Comparison of ENCODE assay signal across 1 cellular context in the genomic region with DNA sequence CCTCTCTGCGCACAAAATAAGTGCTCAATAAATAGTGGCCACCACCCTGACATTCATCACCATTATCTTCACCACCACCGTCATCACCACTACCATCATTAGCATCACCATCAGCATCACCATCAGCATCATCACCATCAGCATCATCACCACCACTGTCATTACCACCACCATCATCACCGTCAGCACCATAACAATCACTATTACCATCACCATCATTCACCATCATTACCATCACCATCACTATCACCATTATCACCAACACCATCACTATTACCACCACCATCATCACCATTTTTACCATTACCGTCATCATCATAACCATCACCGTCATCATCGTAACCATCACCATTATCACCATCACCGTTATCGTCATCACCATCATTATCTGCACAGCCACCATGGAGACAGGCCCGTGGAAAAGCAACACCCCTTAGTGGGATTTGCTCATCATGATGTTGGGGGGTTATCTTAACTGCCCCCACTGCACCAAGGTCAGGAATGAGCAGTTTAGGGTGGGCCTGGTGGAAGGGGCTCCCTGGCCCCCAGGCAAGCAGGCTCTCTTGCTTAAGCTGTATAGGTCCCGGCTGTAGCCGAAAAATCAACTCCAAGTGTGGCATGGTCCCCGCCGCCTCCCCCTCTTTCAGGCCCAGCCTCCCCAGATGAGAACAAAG.
TF ChIP-seq lines count a peak whose summit lies in the region.

No MANE protein-coding gene starts in this region.

TF ChIP-seq in K562, 482 proteins besides CTCF, POLR2A, EP300 and RAD21:
- TF ChIP-seq, protein P1, sequence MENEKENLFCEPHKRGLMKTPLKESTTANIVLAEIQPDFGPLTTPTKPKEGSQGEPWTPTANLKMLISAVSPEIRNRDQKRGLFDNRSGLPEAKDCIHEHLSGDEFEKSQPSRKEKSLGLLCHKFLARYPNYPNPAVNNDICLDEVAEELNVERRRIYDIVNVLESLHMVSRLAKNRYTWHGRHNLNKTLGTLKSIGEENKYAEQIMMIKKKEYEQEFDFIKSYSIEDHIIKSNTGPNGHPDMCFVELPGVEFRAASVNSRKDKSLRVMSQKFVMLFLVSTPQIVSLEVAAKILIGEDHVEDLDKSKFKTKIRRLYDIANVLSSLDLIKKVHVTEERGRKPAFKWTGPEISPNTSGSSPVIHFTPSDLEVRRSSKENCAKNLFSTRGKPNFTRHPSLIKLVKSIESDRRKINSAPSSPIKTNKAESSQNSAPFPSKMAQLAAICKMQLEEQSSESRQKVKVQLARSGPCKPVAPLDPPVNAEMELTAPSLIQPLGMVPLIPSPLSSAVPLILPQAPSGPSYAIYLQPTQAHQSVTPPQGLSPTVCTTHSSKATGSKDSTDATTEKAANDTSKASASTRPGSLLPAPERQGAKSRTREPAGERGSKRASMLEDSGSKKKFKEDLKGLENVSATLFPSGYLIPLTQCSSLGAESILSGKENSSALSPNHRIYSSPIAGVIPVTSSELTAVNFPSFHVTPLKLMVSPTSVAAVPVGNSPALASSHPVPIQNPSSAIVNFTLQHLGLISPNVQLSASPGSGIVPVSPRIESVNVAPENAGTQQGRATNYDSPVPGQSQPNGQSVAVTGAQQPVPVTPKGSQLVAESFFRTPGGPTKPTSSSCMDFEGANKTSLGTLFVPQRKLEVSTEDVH (IDR thresholded peaks at IDR 0.05; ENCODE audit: low read depth, partially characterized antibody) = peak; percentile 41
- peak; percentile 79; the same call in 1 of the 2 replicates for TF ChIP-seq ELF4 (CRISPR knock-in tag; IDR thresholded peaks at IDR 0.05)
- TF ChIP-seq, protein P2, sequence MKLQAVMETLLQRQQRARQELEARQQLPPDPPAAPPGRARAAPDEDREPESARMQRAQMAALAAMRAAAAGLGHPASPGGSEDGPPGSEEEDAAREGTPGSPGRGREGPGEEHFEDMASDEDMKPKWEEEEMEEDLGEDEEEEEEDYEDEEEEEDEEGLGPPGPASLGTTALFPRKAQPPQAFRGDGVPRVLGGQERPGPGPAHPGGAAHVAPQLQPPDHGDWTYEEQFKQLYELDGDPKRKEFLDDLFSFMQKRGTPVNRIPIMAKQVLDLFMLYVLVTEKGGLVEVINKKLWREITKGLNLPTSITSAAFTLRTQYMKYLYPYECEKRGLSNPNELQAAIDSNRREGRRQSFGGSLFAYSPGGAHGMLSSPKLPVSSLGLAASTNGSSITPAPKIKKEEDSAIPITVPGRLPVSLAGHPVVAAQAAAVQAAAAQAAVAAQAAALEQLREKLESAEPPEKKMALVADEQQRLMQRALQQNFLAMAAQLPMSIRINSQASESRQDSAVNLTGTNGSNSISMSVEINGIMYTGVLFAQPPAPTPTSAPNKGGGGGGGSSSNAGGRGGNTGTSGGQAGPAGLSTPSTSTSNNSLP (IDR thresholded peaks at IDR 0.05; ENCODE audit: borderline replicate concordance, low read depth, low read length) = no peak
- TF ChIP-seq SUPT5H (IDR thresholded peaks at IDR 0.05) = peak; percentile 30; the same call in 1 of the 2 replicates
- 0 out of 2 replicates have a peak, but pooled peaks have one; percentile 39 for TF ChIP-seq EHMT2 (IDR thresholded peaks at IDR 0.05)
- TF ChIP-seq HNRNPL (IDR thresholded peaks at IDR 0.05; ENCODE audit: low read depth, low read length) = no peak
- peak; percentile 32; the same call in 1 of the 2 replicates for TF ChIP-seq TSC22D4 (tag; IDR thresholded peaks at IDR 0.05)
- TF ChIP-seq, protein P3, sequence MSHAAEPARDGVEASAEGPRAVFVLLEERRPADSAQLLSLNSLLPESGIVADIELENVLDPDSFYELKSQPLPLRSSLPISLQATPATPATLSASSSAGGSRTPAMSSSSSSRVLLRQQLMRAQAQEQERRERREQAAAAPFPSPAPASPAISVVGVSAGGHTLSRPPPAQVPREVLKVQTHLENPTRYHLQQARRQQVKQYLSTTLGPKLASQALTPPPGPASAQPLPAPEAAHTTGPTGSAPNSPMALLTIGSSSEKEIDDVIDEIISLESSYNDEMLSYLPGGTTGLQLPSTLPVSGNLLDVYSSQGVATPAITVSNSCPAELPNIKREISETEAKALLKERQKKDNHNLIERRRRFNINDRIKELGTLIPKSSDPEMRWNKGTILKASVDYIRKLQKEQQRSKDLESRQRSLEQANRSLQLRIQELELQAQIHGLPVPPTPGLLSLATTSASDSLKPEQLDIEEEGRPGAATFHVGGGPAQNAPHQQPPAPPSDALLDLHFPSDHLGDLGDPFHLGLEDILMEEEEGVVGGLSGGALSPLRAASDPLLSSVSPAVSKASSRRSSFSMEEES (CRISPR knock-in tag; IDR thresholded peaks at IDR 0.05) = no peak
- no peak for TF ChIP-seq ZNF143 (CRISPR knock-in tag; IDR thresholded peaks at IDR 0.05)
- no peak for TF ChIP-seq NR2C2 (CRISPR knock-in tag; IDR thresholded peaks at IDR 0.05)
- TF ChIP-seq NR2C2 (tag; IDR thresholded peaks at IDR 0.05) = no peak
- TF ChIP-seq ZNF57 (CRISPR knock-in tag; IDR thresholded peaks at IDR 0.05) = no peak
- TF ChIP-seq LARP7 (IDR thresholded peaks at IDR 0.05) = 0 out of 2 replicates have a peak, but pooled peaks have one; percentile 62
- no peak for TF ChIP-seq KDM4B (IDR thresholded peaks at IDR 0.05; ENCODE audit: borderline replicate concordance in 2 of 2, low read depth in 1 of 2)
- TF ChIP-seq, protein P4, sequence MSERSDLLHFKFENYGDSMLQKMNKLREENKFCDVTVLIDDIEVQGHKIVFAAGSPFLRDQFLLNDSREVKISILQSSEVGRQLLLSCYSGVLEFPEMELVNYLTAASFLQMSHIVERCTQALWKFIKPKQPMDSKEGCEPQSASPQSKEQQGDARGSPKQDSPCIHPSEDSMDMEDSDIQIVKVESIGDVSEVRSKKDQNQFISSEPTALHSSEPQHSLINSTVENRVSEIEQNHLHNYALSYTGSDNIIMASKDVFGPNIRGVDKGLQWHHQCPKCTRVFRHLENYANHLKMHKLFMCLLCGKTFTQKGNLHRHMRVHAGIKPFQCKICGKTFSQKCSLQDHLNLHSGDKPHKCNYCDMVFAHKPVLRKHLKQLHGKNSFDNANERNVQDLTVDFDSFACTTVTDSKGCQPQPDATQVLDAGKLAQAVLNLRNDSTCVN (CRISPR knock-in tag; IDR thresholded peaks at IDR 0.05) = peak; percentile 65; the same call in 1 of the 2 replicates
- no peak for TF ChIP-seq ZNF444 (CRISPR knock-in tag; IDR thresholded peaks at IDR 0.05)
- peak in 1 of 2 experiments; percentile 26; a peak in 1 of 4 replicates for TF ChIP-seq HDAC1 (IDR thresholded peaks at IDR 0.05)
- TF ChIP-seq, protein P5, sequence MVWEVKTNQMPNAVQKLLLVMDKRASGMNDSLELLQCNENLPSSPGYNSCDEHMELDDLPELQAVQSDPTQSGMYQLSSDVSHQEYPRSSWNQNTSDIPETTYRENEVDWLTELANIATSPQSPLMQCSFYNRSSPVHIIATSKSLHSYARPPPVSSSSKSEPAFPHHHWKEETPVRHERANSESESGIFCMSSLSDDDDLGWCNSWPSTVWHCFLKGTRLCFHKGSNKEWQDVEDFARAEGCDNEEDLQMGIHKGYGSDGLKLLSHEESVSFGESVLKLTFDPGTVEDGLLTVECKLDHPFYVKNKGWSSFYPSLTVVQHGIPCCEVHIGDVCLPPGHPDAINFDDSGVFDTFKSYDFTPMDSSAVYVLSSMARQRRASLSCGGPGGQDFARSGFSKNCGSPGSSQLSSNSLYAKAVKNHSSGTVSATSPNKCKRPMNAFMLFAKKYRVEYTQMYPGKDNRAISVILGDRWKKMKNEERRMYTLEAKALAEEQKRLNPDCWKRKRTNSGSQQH (CRISPR knock-in tag; IDR thresholded peaks at IDR 0.05) = peak; percentile 93
- no peak for TF ChIP-seq TAF15 (IDR thresholded peaks at IDR 0.05; ENCODE audit: low read depth, low read length)
- no peak for TF ChIP-seq HNRNPK (IDR thresholded peaks at IDR 0.05; ENCODE audit: low read depth, low read length, poor library complexity, severe bottlenecking)
- TF ChIP-seq FOXA1 (IDR thresholded peaks at IDR 0.05; ENCODE audit: borderline replicate concordance) = no peak
- TF ChIP-seq, protein P6, sequence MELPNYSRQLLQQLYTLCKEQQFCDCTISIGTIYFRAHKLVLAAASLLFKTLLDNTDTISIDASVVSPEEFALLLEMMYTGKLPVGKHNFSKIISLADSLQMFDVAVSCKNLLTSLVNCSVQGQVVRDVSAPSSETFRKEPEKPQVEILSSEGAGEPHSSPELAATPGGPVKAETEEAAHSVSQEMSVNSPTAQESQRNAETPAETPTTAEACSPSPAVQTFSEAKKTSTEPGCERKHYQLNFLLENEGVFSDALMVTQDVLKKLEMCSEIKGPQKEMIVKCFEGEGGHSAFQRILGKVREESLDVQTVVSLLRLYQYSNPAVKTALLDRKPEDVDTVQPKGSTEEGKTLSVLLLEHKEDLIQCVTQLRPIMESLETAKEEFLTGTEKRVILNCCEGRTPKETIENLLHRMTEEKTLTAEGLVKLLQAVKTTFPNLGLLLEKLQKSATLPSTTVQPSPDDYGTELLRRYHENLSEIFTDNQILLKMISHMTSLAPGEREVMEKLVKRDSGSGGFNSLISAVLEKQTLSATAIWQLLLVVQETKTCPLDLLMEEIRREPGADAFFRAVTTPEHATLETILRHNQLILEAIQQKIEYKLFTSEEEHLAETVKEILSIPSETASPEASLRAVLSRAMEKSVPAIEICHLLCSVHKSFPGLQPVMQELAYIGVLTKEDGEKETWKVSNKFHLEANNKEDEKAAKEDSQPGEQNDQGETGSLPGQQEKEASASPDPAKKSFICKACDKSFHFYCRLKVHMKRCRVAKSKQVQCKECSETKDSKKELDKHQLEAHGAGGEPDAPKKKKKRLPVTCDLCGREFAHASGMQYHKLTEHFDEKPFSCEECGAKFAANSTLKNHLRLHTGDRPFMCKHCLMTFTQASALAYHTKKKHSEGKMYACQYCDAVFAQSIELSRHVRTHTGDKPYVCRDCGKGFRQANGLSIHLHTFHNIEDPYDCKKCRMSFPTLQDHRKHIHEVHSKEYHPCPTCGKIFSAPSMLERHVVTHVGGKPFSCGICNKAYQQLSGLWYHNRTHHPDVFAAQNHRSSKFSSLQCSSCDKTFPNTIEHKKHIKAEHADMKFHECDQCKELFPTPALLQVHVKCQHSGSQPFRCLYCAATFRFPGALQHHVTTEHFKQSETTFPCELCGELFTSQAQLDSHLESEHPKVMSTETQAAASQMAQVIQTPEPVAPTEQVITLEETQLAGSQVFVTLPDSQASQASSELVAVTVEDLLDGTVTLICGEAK (IDR thresholded peaks at IDR 0.05) = no peak
- TF ChIP-seq, protein P6 (CRISPR knock-in tag; IDR thresholded peaks at IDR 0.05) = no peak
- no peak for TF ChIP-seq BRCA1 (IDR thresholded peaks at IDR 0.05)
- no peak for TF ChIP-seq BRCA1 (CRISPR knock-in tag; IDR thresholded peaks at IDR 0.05)
- TF ChIP-seq, protein P7, sequence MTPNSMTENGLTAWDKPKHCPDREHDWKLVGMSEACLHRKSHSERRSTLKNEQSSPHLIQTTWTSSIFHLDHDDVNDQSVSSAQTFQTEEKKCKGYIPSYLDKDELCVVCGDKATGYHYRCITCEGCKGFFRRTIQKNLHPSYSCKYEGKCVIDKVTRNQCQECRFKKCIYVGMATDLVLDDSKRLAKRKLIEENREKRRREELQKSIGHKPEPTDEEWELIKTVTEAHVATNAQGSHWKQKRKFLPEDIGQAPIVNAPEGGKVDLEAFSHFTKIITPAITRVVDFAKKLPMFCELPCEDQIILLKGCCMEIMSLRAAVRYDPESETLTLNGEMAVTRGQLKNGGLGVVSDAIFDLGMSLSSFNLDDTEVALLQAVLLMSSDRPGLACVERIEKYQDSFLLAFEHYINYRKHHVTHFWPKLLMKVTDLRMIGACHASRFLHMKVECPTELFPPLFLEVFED (CRISPR knock-in tag; conservative IDR thresholded peaks at IDR 0.05) = peak; percentile 86
- TF ChIP-seq POLR2B (IDR thresholded peaks at IDR 0.05; ENCODE audit: low read depth, partially characterized antibody) = peak; percentile 71
- no peak for TF ChIP-seq SREBF1 (IDR thresholded peaks at IDR 0.05; ENCODE audit: borderline replicate concordance, low read depth, low read length)
TF ChIP-seq in K562: peak in this region for 11.
